ENCODE assay signal across 10 cellular contexts in genomic region chr6:39891976-39892375, GRCh38.
"Had no signal": no experiment of that assay in that cellular context is flagged by ENCODE, and none has a peak within 500 bp of the region (broad histone marks: within the 10 kb centered on the region; RNA-seq: fewer than 3 reads in every experiment).

No MANE protein-coding gene starts in this region.

- H3K9me3 Mint-ChIP-seq: natural killer cell treated with Interleukin-12 subunit alpha and Interleukin-12 subunit beta and Interleukin-15 and Interleukin-18, amount 100 ng/mL, for 72 hours; T-helper 2 cell treated with Interferon-gamma antibody and Interleukin-4, amounts not matched to agents 5 μg/mL and 100 μg/mL, for 36 hours had no signal

- H3K36me3 ChIP-seq: prostate gland had no signal

- H3K4me3 Mint-ChIP-seq: activated naive CD8-positive, alpha-beta T cell; natural killer cell treated with Interleukin-12 subunit alpha and Interleukin-12 subunit beta and Interleukin-15 and Interleukin-18, amount 100 ng/mL, for 72 hours; T-helper 2 cell treated with Interferon-gamma antibody and Interleukin-4, amounts not matched to agents 5 μg/mL and 100 μg/mL, for 36 hours had no signal

- H3K4me3 ChIP-seq: prostate gland, vagina had no signal

- DNase-seq: activated effector memory CD4-positive, alpha-beta T cell treated with anti-CD3 and anti-CD28 coated beads, Interleukin-2, amount 50 U/mL, for 16 hours; cortex of kidney; effector memory CD4-positive, alpha-beta T cell; stimulated activated CD4-positive, alpha-beta T cell treated with anti-CD3 and anti-CD28 coated beads, Interleukin-12 subunit alpha, Interleukin-12 subunit beta, amount 100 ng/mL, for 4 hours; stimulated activated naive CD4-positive, alpha-beta T cell treated with Interleukin-2 at 50 U/mL for 16 hours had no signal

- H3K36me3 Mint-ChIP-seq: activated naive CD8-positive, alpha-beta T cell; natural killer cell treated with Interleukin-12 subunit alpha and Interleukin-12 subunit beta and Interleukin-15 and Interleukin-18, amount 100 ng/mL, for 72 hours had no signal

- H3K27me3 ChIP-seq: vagina had no signal

- H3K4me1 ChIP-seq: prostate gland had no signal

- H3K9me3 ChIP-seq: prostate gland, vagina had no signal

- H3K27ac ChIP-seq: prostate gland, vagina had no signal

- H3K27ac Mint-ChIP-seq: activated naive CD8-positive, alpha-beta T cell; natural killer cell treated with Interleukin-12 subunit alpha and Interleukin-12 subunit beta and Interleukin-15 and Interleukin-18, amount 100 ng/mL, for 72 hours; T-helper 2 cell treated with Interferon-gamma antibody and Interleukin-4, amounts not matched to agents 5 μg/mL and 100 μg/mL, for 36 hours had no signal
